25 cellular contexts compared by ENCODE assay signal in genomic region chr19:11148001-11148400, GRCh38. TPM values are rescaled to one million over a fixed set of nuclear protein-coding genes. Genes with fewer than 3 reads are reported as not detected.
DNase-seq lines count a peak whose midpoint lies in the region; ATAC-seq and TF ChIP-seq lines count a peak whose summit lies in the region.
"Had no signal": no experiment of that assay in that cellular context is flagged by ENCODE, and none has a peak within 500 bp of the region (broad histone marks: within the 10 kb centered on the region; RNA-seq: fewer than 3 reads in every experiment).

No MANE protein-coding gene starts in this region.

- no peak overlapping the region for H3K4me3 Mint-ChIP-seq in nephron
- H3K4me3 Mint-ChIP-seq: CD8-positive, alpha-beta memory T cell; IgD-negative memory B cell had no signal

- H3K27me3 ChIP-seq in left ventricle myocardium inferior (ENCODE audit: low read depth) = no peaks in the 10 kb centered on the region
- H3K27me3 ChIP-seq: BE2C, SJSA1 had no signal

- H3K27ac ChIP-seq in left ventricle myocardium inferior (replicated peaks) (peak overlapping the region; percentile 30), RWPE1 (peak overlapping the region; percentile 100)
- H3K27ac ChIP-seq: SJSA1 had no signal

- CTCF ChIA-PET in RWPE1 (lab: Yijun Ruan, JAX) = interaction anchor here (0.6 kb wide), 1 partner anchor 431 kb away, joined by 3 read pairs; no protein-coding TSS in a partner anchor

- H3K4me1 Mint-ChIP-seq in nephron = peaks cover 22% of the 10 kb centered on the region
- H3K4me1 Mint-ChIP-seq: CD8-positive, alpha-beta memory T cell had no signal

- no peak for DNase-seq in left ventricle myocardium inferior
- no peak for DNase-seq in left ventricle myocardium superior
- no peak for DNase-seq in RWPE1 (ENCODE audit: low spot score)
- no peak for DNase-seq in HuH-7.5 (ENCODE audit: low spot score)
- no peak for DNase-seq in Ammon's horn (ENCODE audit: low spot score)
- DNase-seq in A172 (ENCODE audit: low spot score) = no peak
- DNase-seq: BE2C; CD8-positive, alpha-beta memory T cell; DMS 273 treated with DMSO at 0.1 percent for 48 hours; DMS79; GF-D8; GOT3; Karpas-422; NCI-H1092 treated with DMSO at 0.1 percent for 48 hours; NCI-H1436; NCI-H187 treated with DMSO at 0.1 percent for 48 hours; NCI-H446; NCI-H524 treated with DMSO at 0.1 percent for 48 hours; NCI-H774; PC-3; Right ventricle myocardium superior had no signal

- peaks cover 4% of the 10 kb centered on the region for H3K9me3 ChIP-seq in left ventricle myocardium inferior (replicated peaks)
- H3K9me3 ChIP-seq: BE2C, HAP-1, SJSA1 had no signal

- intact Hi-C loops in left ventricle myocardium inferior (cut with micrococcal nuclease) = no loop called here
- intact Hi-C loops in left ventricle myocardium superior (cut with micrococcal nuclease) = no loop called here

- no peak for ATAC-seq in left ventricle myocardium superior
- ATAC-seq: PC-3 had no signal

- H3K36me3 ChIP-seq in left ventricle myocardium inferior = no peaks in the 10 kb centered on the region

- H3K9me3 Mint-ChIP-seq in nephron = no peaks in the 10 kb centered on the region
- H3K9me3 Mint-ChIP-seq: CD8-positive, alpha-beta memory T cell; IgD-negative memory B cell had no signal

- POLR2A ChIA-PET in RWPE1 (lab: Yijun Ruan, JAX; ENCODE audit: low non-redundant PET) = no interaction called here

- H3K4me1 ChIP-seq in left ventricle myocardium inferior = peaks cover 31% of the 10 kb centered on the region

- H3K36me3 Mint-ChIP-seq in nephron (ENCODE audit: low read depth) = peaks cover 17% of the 10 kb centered on the region
- H3K36me3 Mint-ChIP-seq: CD8-positive, alpha-beta memory T cell; IgD-negative memory B cell had no signal

- H3K27me3 Mint-ChIP-seq in nephron (ENCODE audit: low read depth) = no peaks in the 10 kb centered on the region
- H3K27me3 Mint-ChIP-seq: CD8-positive, alpha-beta memory T cell; IgD-negative memory B cell had no signal

- H3K27ac Mint-ChIP-seq in nephron = peak overlapping the region; percentile 28 to 72 (median 70)
- H3K27ac Mint-ChIP-seq: IgD-negative memory B cell had no signal

- H3K4me3 ChIP-seq in left ventricle myocardium inferior = no peak overlapping the region
- H3K4me3 ChIP-seq: HAP-1, SJSA1 had no signal

- no peak for TF ChIP-seq CTCF in left ventricle myocardium inferior (IDR thresholded peaks at IDR 0.05; ENCODE audit: borderline replicate concordance)
- no peak for TF ChIP-seq CTCF in RWPE1 (conservative IDR thresholded peaks at IDR 0.05; ENCODE audit: low read depth)
- TF ChIP-seq CTCF in nephron (IDR thresholded peaks at IDR 0.05; ENCODE audit: unreplicated experiment in 3 of 3) = no peak

RNA-seq across cellular contexts. Expression of gene SPC24, which starts 7.6 kb away (rescaled TPM):
- total RNA-seq in left ventricle myocardium inferior (3.9 TPM), left ventricle myocardium superior (8.1 TPM)
- 109 and 113 TPM in 2 replicates for total RNA-seq in A172 (2014; rRNA removed; shearing (Covaris generic))

RNA-seq across cellular contexts. Expression of gene KANK2, which starts 49.3 kb away (rescaled TPM):
- total RNA-seq in left ventricle myocardium inferior (326 TPM), left ventricle myocardium superior (471 TPM)
- 135 and 144 TPM in 2 replicates for total RNA-seq in A172 (2014; rRNA removed; shearing (Covaris generic))

RNA-seq across cellular contexts. Expression of gene LDLR, which starts 58.7 kb away (rescaled TPM):
- total RNA-seq in left ventricle myocardium inferior = 8.2 TPM
- total RNA-seq in left ventricle myocardium superior = 8.2 TPM
- total RNA-seq in A172 (2014; rRNA removed; shearing (Covaris generic)) = 118 and 151 TPM in 2 replicates

Comparison
In these comparisons a context has a peak if more than half of its experiments do, and no peak if none do; other contexts are left out.
1. RNA of gene SPC24, which starts 7.6 kb away (total RNA-seq): 109 to 113 TPM in A172; 8.1 TPM in left ventricle myocardium superior (single experiment) and 3.9 TPM in left ventricle myocardium inferior (single experiment); every median in the first group is over 10 times any median in the second.
2. RNA of gene LDLR, which starts 58.7 kb away (total RNA-seq): 118 to 151 TPM in A172; 8.2 TPM in left ventricle myocardium inferior (single experiment) and 8.2 TPM in left ventricle myocardium superior (single experiment); every median in the first group is over 10 times any median in the second.